Comparison of ENCODE assay signal across 1 cellular context in the genomic region with DNA sequence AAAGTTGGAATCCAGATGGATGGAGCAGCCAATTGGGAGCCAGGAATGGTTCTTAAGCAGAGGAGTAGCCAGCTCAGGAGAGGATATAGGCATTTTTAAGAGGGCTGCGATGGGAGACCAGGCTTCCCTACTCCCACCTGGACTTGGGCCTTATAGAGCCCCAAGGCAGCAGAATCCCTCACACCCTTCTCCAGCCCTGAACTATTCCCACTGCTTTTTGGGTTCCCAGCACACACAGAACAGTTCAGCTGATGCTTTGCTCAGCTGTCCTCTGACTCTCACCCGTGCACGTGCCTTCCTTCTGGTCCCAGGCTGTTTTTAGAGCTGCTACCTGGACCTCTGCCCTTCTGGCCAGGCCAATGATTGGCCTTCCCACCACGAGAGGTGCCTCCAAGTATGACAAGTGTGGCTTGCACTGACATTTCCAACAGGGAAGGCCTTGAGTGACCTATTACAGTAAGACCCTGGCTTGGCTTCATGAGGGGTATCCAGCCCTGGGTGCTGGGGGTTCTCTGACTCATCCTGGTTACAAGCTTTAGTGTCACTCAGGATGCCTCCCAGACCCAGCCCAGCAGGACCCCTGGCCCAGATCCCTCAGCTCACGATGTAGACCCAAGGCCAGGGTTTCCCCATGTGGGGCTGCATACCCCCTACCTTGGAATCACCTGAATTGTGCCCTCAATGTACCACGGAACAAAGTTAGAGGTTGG.
TF ChIP-seq lines count a peak whose summit lies in the region.

No MANE protein-coding gene starts in this region.

TF ChIP-seq in H1, 55 proteins besides CTCF, POLR2A, EP300 and RAD21:
- no peak for TF ChIP-seq CBX5 (IDR thresholded peaks at IDR 0.05; ENCODE audit: low read depth, low read length)
- TF ChIP-seq CBX8 (IDR thresholded peaks at IDR 0.05; ENCODE audit: borderline replicate concordance, low read depth, low read length): no peak
- TF ChIP-seq RBBP5 (IDR thresholded peaks at IDR 0.05; ENCODE audit: borderline replicate concordance, low read depth, low read length): no peak
- no peak for TF ChIP-seq KDM5A (IDR thresholded peaks at IDR 0.05; ENCODE audit: low read length)
